Comparison of ENCODE assay signal across 14 cellular contexts in the genomic region with DNA sequence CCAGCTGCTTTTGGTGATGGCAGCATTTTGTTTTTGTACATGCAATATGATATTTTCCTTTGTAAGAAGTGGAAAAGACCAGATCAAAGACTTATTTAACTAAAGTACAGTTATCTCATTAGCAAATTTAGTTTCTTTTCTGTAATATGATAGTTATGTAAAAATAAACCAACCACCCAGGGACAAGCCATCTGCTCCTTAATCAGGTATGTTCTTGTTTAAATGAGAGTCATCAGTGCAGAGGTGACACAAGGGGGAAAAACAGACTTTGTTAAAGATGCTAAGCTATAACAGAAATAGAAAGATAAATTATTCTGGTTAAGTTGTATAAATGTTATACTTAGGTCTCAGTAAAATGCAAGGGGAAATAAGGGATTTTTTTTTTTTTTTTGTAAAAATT.
DNase-seq lines count a peak whose midpoint lies in the region; ATAC-seq lines count a peak whose summit lies in the region.
"Had no signal": no experiment of that assay in that cellular context is flagged by ENCODE, and none has a peak within 500 bp of the region (broad histone marks: within the 10 kb centered on the region; RNA-seq: fewer than 3 reads in every experiment).

No MANE protein-coding gene starts in this region.

- no peaks in the 10 kb centered on the region for H3K9me3 Mint-ChIP-seq in stimulated activated memory B cell treated with anti-CD40 and anti-IgM and Interleukin-4, amounts not matched to agents 10 μg/mL and 1 μg/mL and 100 μg/mL, for 72 hours
- H3K9me3 Mint-ChIP-seq: GM23338 had no signal

- no peak for ATAC-seq in HG02623 (IDR thresholded peaks at IDR 0.05; ENCODE audit: unreplicated experiment)
- ATAC-seq in stimulated activated memory B cell treated with anti-CD40 and anti-IgM and Interleukin-4, amounts not matched to agents 10 μg/mL and 1 μg/mL and 100 μg/mL, for 72 hours: no peak
- ATAC-seq: GM23338 had no signal

- no peak overlapping the region for H3K27ac Mint-ChIP-seq in stimulated activated memory B cell treated with anti-CD40 and anti-IgM and Interleukin-4, amounts not matched to agents 10 μg/mL and 1 μg/mL and 100 μg/mL, for 72 hours
- H3K27ac Mint-ChIP-seq: B cell; CD4-positive, alpha-beta T cell; GM23338; IgD-negative memory B cell had no signal

- no peaks in the 10 kb centered on the region for H3K36me3 Mint-ChIP-seq in stimulated activated memory B cell treated with anti-CD40 and anti-IgM and Interleukin-4, amounts not matched to agents 10 μg/mL and 1 μg/mL and 100 μg/mL, for 72 hours
- H3K36me3 Mint-ChIP-seq: IgD-negative memory B cell had no signal

- in situ Hi-C loops in G401 (cut with HindIII; ENCODE audit: low sequenced_read_pairs): no loop called here

- no peaks in the 10 kb centered on the region for H3K4me1 Mint-ChIP-seq in stimulated activated memory B cell treated with anti-CD40 and anti-IgM and Interleukin-4, amounts not matched to agents 10 μg/mL and 1 μg/mL and 100 μg/mL, for 72 hours
- H3K4me1 Mint-ChIP-seq: B cell, IgD-negative memory B cell had no signal

- peak; percentile 92 for DNase-seq in G401 (ENCODE audit: low spot score)
- DNase-seq in NCI-H2171 (lab: John Stamatoyannopoulos, UW): peak; percentile 83
- peak; percentile 90 for DNase-seq in cerebellar cortex (ENCODE audit: low spot score)
- DNase-seq in activated CD8-positive, alpha-beta memory T cell treated with anti-CD3 and anti-CD28 coated beads for 24 hours: no peak
- no peak for DNase-seq in COR-L47 (lab: John Stamatoyannopoulos, UW)
- DNase-seq: CD4-positive, alpha-beta T cell; DND-41; GF-D8; H7 had no signal

- H3K27me3 Mint-ChIP-seq in stimulated activated memory B cell treated with anti-CD40 and anti-IgM and Interleukin-4, amounts not matched to agents 10 μg/mL and 1 μg/mL and 100 μg/mL, for 72 hours: no peaks in the 10 kb centered on the region
- H3K27me3 Mint-ChIP-seq: B cell; CD4-positive, alpha-beta T cell; IgD-negative memory B cell had no signal

- no peak overlapping the region for H3K4me3 Mint-ChIP-seq in stimulated activated memory B cell treated with anti-CD40 and anti-IgM and Interleukin-4, amounts not matched to agents 10 μg/mL and 1 μg/mL and 100 μg/mL, for 72 hours
- H3K4me3 Mint-ChIP-seq: B cell; CD4-positive, alpha-beta T cell; GM23338; IgD-negative memory B cell had no signal

Comparison
In these comparisons a context has a peak if more than half of its experiments do, and no peak if none do; other contexts are left out.
1. DNase-seq: peak in G401 (single experiment), NCI-H2171 (single experiment) and cerebellar cortex (single experiment); none in activated CD8-positive, alpha-beta memory T cell treated with anti-CD3 and anti-CD28 coated beads for 24 hours (single experiment) and COR-L47 (single experiment).